1 cellular context compared by ENCODE assay signal in genomic region chr16:66289051-66289680, GRCh38.
TF ChIP-seq lines count a peak whose summit lies in the region.

No MANE protein-coding gene starts in this region.

TF ChIP-seq in HepG2, 621 proteins besides CTCF, POLR2A, EP300 and RAD21 (continued from another document):
- TF ChIP-seq ZFP91 (CRISPR knock-in tag; IDR thresholded peaks at IDR 0.05; ENCODE audit: borderline replicate concordance) (no peak), TMF1 (CRISPR knock-in tag; IDR thresholded peaks at IDR 0.05; ENCODE audit: low read depth) (no peak)
